In the genomic region with DNA sequence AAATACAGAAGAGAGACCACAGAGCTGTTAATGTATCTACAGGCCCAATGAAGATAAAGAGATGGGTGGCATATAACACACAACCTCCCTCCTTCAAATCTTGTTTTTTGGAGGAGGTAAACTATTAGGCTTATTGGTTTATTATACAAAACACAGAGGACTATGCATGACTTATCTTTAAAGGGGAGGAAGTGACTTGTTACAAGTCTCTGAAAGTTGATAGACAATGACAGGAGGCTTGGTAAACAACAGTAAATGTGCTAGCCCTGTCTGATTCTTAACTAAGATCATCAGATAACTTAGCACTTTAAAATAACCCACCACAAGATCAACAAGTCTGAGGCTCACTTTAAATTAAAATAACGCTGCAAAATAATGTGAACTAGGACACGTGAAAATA, we compare ENCODE assay signal across 24 cellular contexts.
DNase-seq lines count a peak whose midpoint lies in the region; ATAC-seq lines count a peak whose summit lies in the region.
"Had no signal": no experiment of that assay in that cellular context is flagged by ENCODE, and none has a peak within 500 bp of the region (broad histone marks: within the 10 kb centered on the region; RNA-seq: fewer than 3 reads in every experiment).

No MANE protein-coding gene starts in this region.

- no peak for DNase-seq in activated naive CD8-positive, alpha-beta T cell treated with anti-CD3 and anti-CD28 coated beads for 36 hours
- peak; percentile 45 for DNase-seq in LHCN-M2 (ENCODE audit: low read depth)
- no peak for DNase-seq in central memory CD8-positive, alpha-beta T cell (ENCODE audit: low spot score in 2 of 2)
- no peak for DNase-seq in Ammon's horn (ENCODE audit: low spot score)
- DNase-seq in DMS 273 treated with DMSO at 0.1 percent for 48 hours (lab: John Stamatoyannopoulos, UW): no peak
- DNase-seq: AML-193, C1 segment of cervical spinal cord, GM23248, H7, Kasumi-1, MV-4-11, NCI-H1105, NCI-H1436 treated with DMSO at 0.1 percent for 48 hours, NCI-H1930, NCI-H2107, NCI-H446, NCI-H526, NCI-H82, SHP77 had no signal

- H3K36me3 Mint-ChIP-seq in activated naive CD8-positive, alpha-beta T cell: peaks cover 21% of the 10 kb centered on the region
- peaks cover 47% of the 10 kb centered on the region for H3K36me3 Mint-ChIP-seq in activated naive CD8-positive, alpha-beta T cell treated with anti-CD3 and anti-CD28 coated beads for 36 hours
- H3K36me3 Mint-ChIP-seq in central memory CD8-positive, alpha-beta T cell (ENCODE audit: insufficient read depth): peaks cover 5% of the 10 kb centered on the region

- H3K27me3 Mint-ChIP-seq in activated naive CD8-positive, alpha-beta T cell: no peaks in the 10 kb centered on the region
- H3K27me3 Mint-ChIP-seq in activated naive CD8-positive, alpha-beta T cell treated with anti-CD3 and anti-CD28 coated beads for 36 hours: no peaks in the 10 kb centered on the region
- no peaks in the 10 kb centered on the region for H3K27me3 Mint-ChIP-seq in central memory CD8-positive, alpha-beta T cell

- H3K27ac Mint-ChIP-seq in activated naive CD8-positive, alpha-beta T cell: peak overlapping the region; percentile 42
- H3K27ac Mint-ChIP-seq in activated naive CD8-positive, alpha-beta T cell treated with anti-CD3 and anti-CD28 coated beads for 36 hours: no peak overlapping the region
- no peak overlapping the region for H3K27ac Mint-ChIP-seq in central memory CD8-positive, alpha-beta T cell (ENCODE audit: low read depth)

- peak; percentile 87 for ATAC-seq in central memory CD8-positive, alpha-beta T cell (replicated peaks; ENCODE audit: extremely low read depth, poor library complexity, severe bottlenecking)
- ATAC-seq in esophagus mucosa: no peak
- ATAC-seq: A549, K562, Panc1 had no signal

- H3K4me1 Mint-ChIP-seq in activated naive CD8-positive, alpha-beta T cell (ENCODE audit: low read depth): peaks cover 67% of the 10 kb centered on the region
- H3K4me1 Mint-ChIP-seq in activated naive CD8-positive, alpha-beta T cell treated with anti-CD3 and anti-CD28 coated beads for 36 hours: peaks cover 31% of the 10 kb centered on the region
- peaks cover 35% of the 10 kb centered on the region for H3K4me1 Mint-ChIP-seq in central memory CD8-positive, alpha-beta T cell

- H3K4me3 Mint-ChIP-seq in activated naive CD8-positive, alpha-beta T cell: no peak overlapping the region
- H3K4me3 Mint-ChIP-seq in activated naive CD8-positive, alpha-beta T cell treated with anti-CD3 and anti-CD28 coated beads for 36 hours: no peak overlapping the region
- no peak overlapping the region for H3K4me3 Mint-ChIP-seq in central memory CD8-positive, alpha-beta T cell

- peaks cover 4% of the 10 kb centered on the region for H3K9me3 Mint-ChIP-seq in activated naive CD8-positive, alpha-beta T cell (ENCODE audit: low read depth)
- H3K9me3 Mint-ChIP-seq in activated naive CD8-positive, alpha-beta T cell treated with anti-CD3 and anti-CD28 coated beads for 36 hours: no peaks in the 10 kb centered on the region
- no peaks in the 10 kb centered on the region for H3K9me3 Mint-ChIP-seq in central memory CD8-positive, alpha-beta T cell
